In genomic region chr7:150830957-150831356, GRCh38 we compare ENCODE assay signal across 21 cellular contexts. TPM values are rescaled to one million over a fixed set of nuclear protein-coding genes. Genes with fewer than 3 reads are reported as not detected.
A peak's percentile ranks its signal among the peaks of the same experiment; 100 is the strongest.
DNase-seq lines count a peak whose midpoint lies in the region; ATAC-seq and TF ChIP-seq lines count a peak whose summit lies in the region.
"Had no signal": no experiment of that assay in that cellular context is flagged by ENCODE, and none has a peak within 500 bp of the region (broad histone marks: within the 10 kb centered on the region; RNA-seq: fewer than 3 reads in every experiment).

No MANE protein-coding gene starts in this region.

- no TSS peak for BruUV-seq in A673 (replicated peaks; lab: Mats Ljungman, UMichigan)

- POLR2A ChIA-PET in A673 (lab: Charles Lee; ENCODE audit: low non-redundant PET), result no interaction called here

- H3K36me3 ChIP-seq in mucosa of descending colon (ENCODE audit: low read depth) (no peaks in the 10 kb centered on the region), A673 (ENCODE audit: insufficient read depth, low read length, poor library complexity, severe bottlenecking) (no peaks in the 10 kb centered on the region)
- H3K36me3 ChIP-seq: prostate gland had no signal

- peaks cover 13% of the 10 kb centered on the region for H3K4me1 ChIP-seq in mucosa of descending colon (ENCODE audit: low read depth)
- no peaks in the 10 kb centered on the region for H3K4me1 ChIP-seq in A673 (ENCODE audit: insufficient read depth, low read length, poor library complexity, severe bottlenecking)
- H3K4me1 ChIP-seq: prostate gland had no signal

- H3K4me3 ChIP-seq in mucosa of descending colon (no peak overlapping the region), A673 (ENCODE audit: low read depth, low read length, poor library complexity, severe bottlenecking) (no peak overlapping the region)
- H3K4me3 ChIP-seq: GM12878, prostate gland had no signal

- CTCF ChIA-PET in A673 (lab: Charles Lee), result no interaction called here

- H3K27ac ChIP-seq in A673 (ENCODE audit: low read depth, low read length, poor library complexity, severe bottlenecking), result no peak overlapping the region
- H3K27ac ChIP-seq: prostate gland had no signal

- no peaks in the 10 kb centered on the region for H3K27me3 ChIP-seq in A673 (replicated peaks; ENCODE audit: insufficient read depth, low read depth, low read length, poor library complexity)

- ATAC-seq in mucosa of descending colon (peak; percentile 94), HG02678 (IDR thresholded peaks at IDR 0.05; ENCODE audit: unreplicated experiment) (no peak)
- ATAC-seq: activated T-helper 17 cell treated with anti-CD3 and anti-CD28 coated beads, Interleukin-2, amount 50 U/mL, for 72 hours; CD8-positive, alpha-beta T cell; GM12878 had no signal

- intact Hi-C loops in mucosa of descending colon (cut with DNase I, micrococcal nuclease), result no loop called here
- intact Hi-C loops in A673 (cut with micrococcal nuclease; ENCODE audit: unreplicated experiment), result no loop called here

- DNase-seq in DMS 273 (lab: John Stamatoyannopoulos, UW; ENCODE audit: unreplicated experiment) (peak; percentile 60), NCI-H1417 (lab: John Stamatoyannopoulos, UW) (peak; percentile 27 to 98 (median 86)), SHP77 (lab: John Stamatoyannopoulos, UW) (peak; percentile 61 to 75), mucosa of descending colon (peak; percentile 73 to 83 (median 76)), GF-D8 (lab: John Stamatoyannopoulos, UW) (no peak), T-helper 2 cell (no peak), A673 (ENCODE audit: low spot score) (no peak)
- DNase-seq: activated B cell treated with CpG ODN at 0.5 μM for 24 hours; activated CD8-positive, alpha-beta memory T cell treated with anti-CD3 and anti-CD28 coated beads for 24 hours; CD8-positive, alpha-beta T cell; effector CD8-positive, alpha-beta T cell; hippocampal formation; Karpas-422; kidney glomerular epithelial cell; NCI-H1694 treated with DMSO at 0.1 percent for 48 hours; stimulated activated naive CD4-positive, alpha-beta T cell had no signal

- TF ChIP-seq CTCF in mucosa of descending colon (IDR thresholded peaks at IDR 0.05) (no peak), A673 (conservative IDR thresholded peaks at IDR 0.05; ENCODE audit: low read depth, low read length) (no peak)

- H3K9me3 ChIP-seq in mucosa of descending colon (no peaks in the 10 kb centered on the region), A673 (ENCODE audit: low read depth, low read length, poor library complexity, severe bottlenecking) (no peaks in the 10 kb centered on the region)
- H3K9me3 ChIP-seq: prostate gland had no signal

RNA-seq across cellular contexts. Expression of gene AOC1, which starts 21.4 kb away (rescaled TPM):
- total RNA-seq in mucosa of descending colon, result 100 to 1,000 TPM; 249 to 756 (median 606) TPM
- total RNA-seq in A673 (2021), result not detected in 2 replicates
- total RNA-seq: activated B cell treated with CpG ODN at 0.5 μM for 24 hours; activated T-helper 17 cell treated with anti-CD3 and anti-CD28 coated beads, Interleukin-2, amount 50 U/mL, for 72 hours; CD8-positive, alpha-beta T cell; GM12878; T-helper 1 cell treated with Interleukin-12 subunit alpha and Interleukin-12 subunit beta and Interleukin-4 antibody, amounts not matched to agents 30 ng/mL and 1 ng/mL, for 36 hours had no signal

RNA-seq across cellular contexts. Expression of gene TMEM176A, which starts 30.4 kb away (rescaled TPM):
- 100 to 1,000 TPM; 178 to 282 (median 245) TPM for total RNA-seq in mucosa of descending colon
- total RNA-seq in A673 (2021), result 2.3 and 2.9 TPM in 2 replicates
- total RNA-seq: activated B cell treated with CpG ODN at 0.5 μM for 24 hours; GM12878; T-helper 1 cell treated with Interleukin-12 subunit alpha and Interleukin-12 subunit beta and Interleukin-4 antibody, amounts not matched to agents 30 ng/mL and 1 ng/mL, for 36 hours had no signal

RNA-seq across cellular contexts. Expression of gene TMEM176B, which starts 30.8 kb away (rescaled TPM):
- total RNA-seq in mucosa of descending colon, result 100 to 1,000 TPM; 210 to 401 (median 338) TPM
- total RNA-seq in A673 (2021), result 2.2 and 2.3 TPM in 2 replicates
- total RNA-seq: activated T-helper 17 cell treated with anti-CD3 and anti-CD28 coated beads, Interleukin-2, amount 50 U/mL, for 72 hours; CD8-positive, alpha-beta T cell; T-helper 1 cell treated with Interleukin-12 subunit alpha and Interleukin-12 subunit beta and Interleukin-4 antibody, amounts not matched to agents 30 ng/mL and 1 ng/mL, for 36 hours had no signal

Comparison
In these comparisons a context has a peak if more than half of its experiments do, and no peak if none do; other contexts are left out.
1. DNase-seq: peak in DMS 273 (single experiment), NCI-H1417 (3 of 3), SHP77 (2 of 2) and mucosa of descending colon (3 of 3); none in GF-D8 (single experiment), T-helper 2 cell (0 of 5) and A673 (single experiment).
2. RNA of gene AOC1, which starts 21.4 kb away (total RNA-seq): 249 to 756 TPM in mucosa of descending colon; not detected in A673; every median in the first group is over 100 times any median in the second.
3. RNA of gene TMEM176A, which starts 30.4 kb away (total RNA-seq): 178 to 282 TPM in mucosa of descending colon; 2.3 to 2.9 TPM in A673; every median in the first group is over 10 times any median in the second.
4. RNA of gene TMEM176B, which starts 30.8 kb away (total RNA-seq): 210 to 401 TPM in mucosa of descending colon; 2.2 to 2.3 TPM in A673; every median in the first group is over 10 times any median in the second.